15 cellular contexts compared by ENCODE assay signal in genomic region chr19:19835560-19836038, GRCh38.
"Had no signal": no experiment of that assay in that cellular context is flagged by ENCODE, and none has a peak within 500 bp of the region (broad histone marks: within the 10 kb centered on the region; RNA-seq: fewer than 3 reads in every experiment).

No MANE protein-coding gene starts in this region.

- H3K27me3 ChIP-seq: colonic mucosa, hepatocyte, sigmoid colon, stomach, thyroid gland had no signal

- H3K9me3 ChIP-seq: thyroid gland had no signal

- FAIRE-seq: urothelium cell line had no signal

- H3K4me3 ChIP-seq: colonic mucosa, hepatocyte, sigmoid colon, skin epidermis, stomach, thyroid gland had no signal

- H3K4me1 ChIP-seq: colonic mucosa, sigmoid colon, stomach, thyroid gland had no signal

- H2AFZ ChIP-seq: hepatocyte had no signal

- H3K79me2 ChIP-seq: hepatocyte had no signal

- H3K36me3 ChIP-seq: colonic mucosa, sigmoid colon, stomach, thyroid gland had no signal

- ATAC-seq: natural killer cell; stimulated activated naive B cell treated with anti-CD40 and anti-IgM and Interleukin-4, amounts not matched to agents 10 μg/mL and 1 μg/mL and 100 μg/mL, for 72 hours had no signal

- H3K27ac ChIP-seq: colonic mucosa, hepatocyte, sigmoid colon, skin epidermis, stomach, thyroid gland had no signal

- DNase-seq: colonic mucosa; dermis blood vessel endothelial cell; foreskin melanocyte; head of caudate nucleus; natural killer cell; posterior cingulate gyrus; sigmoid colon; stimulated activated CD4-positive, alpha-beta T cell treated with anti-CD3 and anti-CD28 coated beads, Interleukin-2, amount 100 ng/mL, for 24 hours; stimulated activated CD4-positive, alpha-beta T cell treated with anti-CD3 and anti-CD28 coated beads, Interleukin-4, amount 100 ng/mL, for 4 hours; stimulated activated naive B cell treated with anti-CD40 and anti-IgM and Interleukin-4, amounts not matched to agents 10 μg/mL and 1 μg/mL and 100 μg/mL, for 72 hours; stomach; thyroid gland had no signal

- H3K4me2 ChIP-seq: hepatocyte had no signal
